In the genomic region with DNA sequence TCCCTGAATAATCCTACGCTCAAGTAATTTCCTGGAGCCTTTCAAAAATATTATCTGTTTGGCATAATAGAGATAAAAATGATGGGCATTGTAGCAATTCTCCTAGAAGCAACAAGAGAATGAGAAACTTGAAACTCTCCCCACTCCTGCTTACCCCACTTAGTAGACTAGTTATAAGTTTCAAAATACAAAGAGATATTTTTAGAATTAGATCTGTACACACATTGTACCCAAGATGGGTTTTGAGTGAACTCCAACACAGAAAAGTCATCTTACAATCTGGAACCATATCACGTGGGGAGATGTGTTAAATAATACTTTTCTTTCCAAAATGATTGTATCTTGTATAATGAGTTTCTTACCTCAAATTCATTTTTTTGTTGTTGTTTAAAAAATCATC, we compare ENCODE assay signal across 32 cellular contexts.
"Had no signal": no experiment of that assay in that cellular context is flagged by ENCODE, and none has a peak within 500 bp of the region (broad histone marks: within the 10 kb centered on the region; RNA-seq: fewer than 3 reads in every experiment).

No MANE protein-coding gene starts in this region.

- DNase-seq: Karpas-422, KBM-7, MM.1S, MV-4-11, NCI-H1092, NCI-H1105, NCI-H1417 treated with DMSO at 0.1 percent for 48 hours, NCI-H1436 treated with DMSO at 0.1 percent for 48 hours, NCI-H1694 treated with DMSO at 0.1 percent for 48 hours, NCI-H187 treated with DMSO at 0.1 percent for 48 hours, NCI-H2029, NCI-H2081, NCI-H2107, NCI-H2171, NCI-H226, NCI-H446 treated with DMSO at 0.1 percent for 48 hours, NCI-H510A, NCI-H524, NCI-H526, NCI-H69, NCI-H748 treated with DMSO at 0.1 percent for 48 hours, NCI-H82, PC-3, Peyer's patch, Right ventricle myocardium superior, RPMI8226, SHP77 treated with DMSO at 0.1 percent for 48 hours, SJCRH30, T-cell had no signal

- H3K27ac ChIP-seq: KMS-11, Peyer's patch, SJCRH30, SK-N-MC had no signal

- H3K27me3 ChIP-seq: Peyer's patch, SJCRH30 had no signal

- H3K4me3 ChIP-seq: Peyer's patch, SJCRH30, SK-N-MC had no signal

- H3K4me2 ChIP-seq: KMS-11 had no signal

- H3K36me3 ChIP-seq: Peyer's patch, SJCRH30 had no signal

- H3K4me1 ChIP-seq: Peyer's patch, SJCRH30 had no signal

- H3K9ac ChIP-seq: KMS-11 had no signal

- ATAC-seq: PC-3, SK-N-SH treated with all-trans-retinoic acid at 6 μM for 48 hours, T-cell had no signal

- H3K9me3 ChIP-seq: Peyer's patch, SJCRH30 had no signal
